Comparison of ENCODE assay signal across 21 cellular contexts in genomic region chr3:106032479-106032878, GRCh38.
"Had no signal": no experiment of that assay in that cellular context is flagged by ENCODE, and none has a peak within 500 bp of the region (broad histone marks: within the 10 kb centered on the region; RNA-seq: fewer than 3 reads in every experiment).

No MANE protein-coding gene starts in this region.

- H3K9me3 Mint-ChIP-seq: stimulated activated memory B cell treated with anti-CD40 and anti-IgM and Interleukin-4, amounts not matched to agents 10 μg/mL and 1 μg/mL and 100 μg/mL, for 72 hours; type B pancreatic cell had no signal

- H3K4me1 ChIP-seq: lower lobe of right lung, psoas muscle, spleen, testis, tibial artery had no signal

- H3K9me3 ChIP-seq: lower lobe of right lung, ovary, psoas muscle, spleen, testis, tibial artery had no signal

- DNase-seq: dermis blood vessel endothelial cell; left ventricle myocardium superior; lower lobe of right lung; occipital lobe; ovary; posterior cingulate gyrus; psoas muscle; right cardiac atrium; spleen; stimulated activated CD4-positive, alpha-beta T cell treated with anti-CD3 and anti-CD28 coated beads, Interleukin-4, amount 100 ng/mL, for 4 hours; stimulated activated naive CD8-positive, alpha-beta T cell treated with anti-CD3 and anti-CD28 coated beads, Interleukin-15, Interleukin-2, amounts not matched to agents 100 U/mL and 50 U/mL, for 24 hours; substantia nigra; testis; tibial artery had no signal

- H3K27ac Mint-ChIP-seq: nephron; stimulated activated memory B cell treated with anti-CD40 and anti-IgM and Interleukin-4, amounts not matched to agents 10 μg/mL and 1 μg/mL and 100 μg/mL, for 72 hours; type B pancreatic cell had no signal

- ATAC-seq: left ventricle myocardium superior; lower lobe of right lung; psoas muscle; right cardiac atrium; stimulated activated naive CD8-positive, alpha-beta T cell treated with anti-CD3 and anti-CD28 coated beads, Interleukin-15, Interleukin-2, amounts not matched to agents 100 U/mL and 50 U/mL, for 24 hours had no signal

- H3K36me3 ChIP-seq: lower lobe of right lung, ovary, spleen, tibial artery had no signal

- H3K4me3 Mint-ChIP-seq: nephron; stimulated activated memory B cell treated with anti-CD40 and anti-IgM and Interleukin-4, amounts not matched to agents 10 μg/mL and 1 μg/mL and 100 μg/mL, for 72 hours; type B pancreatic cell had no signal

- H3K27me3 ChIP-seq: ovary, spleen, testis, tibial artery had no signal

- H3K4me3 ChIP-seq: coronary artery, lower lobe of right lung, ovary, psoas muscle, skin epidermis, spleen, testis, tibial artery had no signal

- H3K4me1 Mint-ChIP-seq: stimulated activated memory B cell treated with anti-CD40 and anti-IgM and Interleukin-4, amounts not matched to agents 10 μg/mL and 1 μg/mL and 100 μg/mL, for 72 hours had no signal

- H3K27me3 Mint-ChIP-seq: stimulated activated memory B cell treated with anti-CD40 and anti-IgM and Interleukin-4, amounts not matched to agents 10 μg/mL and 1 μg/mL and 100 μg/mL, for 72 hours had no signal

- H3K27ac ChIP-seq: coronary artery, lower lobe of right lung, ovary, psoas muscle, skin epidermis, spleen, testis, tibial artery had no signal

- H3K36me3 Mint-ChIP-seq: stimulated activated memory B cell treated with anti-CD40 and anti-IgM and Interleukin-4, amounts not matched to agents 10 μg/mL and 1 μg/mL and 100 μg/mL, for 72 hours; type B pancreatic cell had no signal

- FAIRE-seq: frontal cortex, keratinocyte had no signal
